ENCODE assay signal across 16 cellular contexts in the genomic region with DNA sequence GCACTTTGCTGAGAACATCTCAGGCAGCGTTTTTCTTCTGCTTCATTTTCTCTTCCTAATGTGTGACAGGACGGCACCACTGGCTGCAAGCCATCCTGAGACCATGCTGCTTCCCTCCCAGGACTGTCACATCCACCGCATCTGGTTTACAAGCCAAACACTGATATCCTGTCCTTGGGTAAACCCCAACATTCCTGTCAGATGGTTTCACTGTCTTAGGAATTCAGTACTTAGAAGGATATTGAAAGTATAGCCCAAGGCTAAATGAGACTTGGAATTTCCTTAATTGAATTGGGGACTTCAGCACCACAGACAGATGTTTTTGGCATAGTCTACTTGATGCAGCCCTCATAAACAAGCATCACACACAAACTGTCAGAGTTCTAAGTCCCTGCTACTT.
DNase-seq lines count a peak whose midpoint lies in the region; ATAC-seq and TF ChIP-seq lines count a peak whose summit lies in the region.
"Had no signal": no experiment of that assay in that cellular context is flagged by ENCODE, and none has a peak within 500 bp of the region (broad histone marks: within the 10 kb centered on the region; RNA-seq: fewer than 3 reads in every experiment).

No MANE protein-coding gene starts in this region.

- H3K4me3 ChIP-seq in IMR-90 (ENCODE audit: insufficient read depth, low read depth, low read length) (no peak overlapping the region), mammary epithelial cell (replicated peaks in 1 of 3; ENCODE audit: insufficient read depth in 1 of 3, low read depth in 2 of 3, low read length in 3 of 3) (no peak overlapping the region)

- dilution Hi-C loops in IMR-90 (cut with HindIII; ENCODE audit: low sequenced_read_pairs, unreplicated experiment): no loop called here
- dilution Hi-C loops in mammary epithelial cell (cut with HindIII; ENCODE audit: low sequenced_read_pairs): no loop called here

- H3K36me3 ChIP-seq in IMR-90 (ENCODE audit: control insufficient read depth, insufficient read depth, low read length): no peaks in the 10 kb centered on the region
- H3K36me3 ChIP-seq in mammary epithelial cell (ENCODE audit: insufficient read depth, low read length): no peaks in the 10 kb centered on the region

- H3K14ac ChIP-seq in IMR-90 (replicated peaks; ENCODE audit: low read depth, low read length): no peak overlapping the region

- no peak overlapping the region for H2BK15ac ChIP-seq in IMR-90 (ENCODE audit: low read depth, low read length)

- no peak overlapping the region for H3K56ac ChIP-seq in IMR-90 (ENCODE audit: extremely low read depth, insufficient read depth, low read length)

- H2AK9ac ChIP-seq in IMR-90 (replicated peaks; ENCODE audit: low read depth, low read length, poor library complexity): no peak overlapping the region

- no peak overlapping the region for H2BK20ac ChIP-seq in IMR-90 (ENCODE audit: low read depth, low read length)

- no peak overlapping the region for H4K5ac ChIP-seq in IMR-90 (ENCODE audit: low read depth, low read length)

- no peak for TF ChIP-seq RAD21 in IMR-90 (IDR thresholded peaks at IDR 0.05; ENCODE audit: low read length)

- no peak for TF ChIP-seq POLR2A in IMR-90 (IDR thresholded peaks at IDR 0.05; ENCODE audit: low read depth, low read length)

- in situ Hi-C loops in IMR-90 (cut with MboI; ENCODE audit: low sequenced_read_pairs): no loop called here
- in situ Hi-C loops in mammary epithelial cell (cut with MboI; ENCODE audit: low sequenced_read_pairs in 2 of 2): no loop called here

- no peak overlapping the region for H2BK5ac ChIP-seq in IMR-90 (ENCODE audit: low read depth, low read length, poor library complexity, severe bottlenecking)

- TF ChIP-seq CTCF in AG09319 (IDR thresholded peaks at IDR 0.05; ENCODE audit: low read depth, low read length) (no peak), IMR-90 (conservative IDR thresholded peaks at IDR 0.05; ENCODE audit: low read depth, low read length) (no peak), mammary epithelial cell (conservative IDR thresholded peaks at IDR 0.05 in 1 of 2, IDR thresholded peaks at IDR 0.05 in 1 of 2; ENCODE audit: extremely low read depth in 1 of 2, insufficient read depth in 1 of 2, low read depth in 1 of 2, low read length in 2 of 2) (no peak), GM10266 (IDR thresholded peaks at IDR 0.05; ENCODE audit: control insufficient read depth, insufficient read depth, low read depth, missing control alignments) (no peak)

- WGBS in IMR-90 (ENCODE audit: extremely low coverage in 2 of 2, insufficient read length in 1 of 2), 2 experiments: 0% methylated on average over 1 of the region's 3 CpGs; no CpG with 5 or more reads in 1 of the 2 experiments
- 2% methylated on average over 3 of the region's 3 CpGs for WGBS in mammary epithelial cell (ENCODE audit: low coverage, missing lambda C conversion rate)

- H3K9ac ChIP-seq in IMR-90 (ENCODE audit: low read depth, low read length) (no peak overlapping the region), mammary epithelial cell (ENCODE audit: insufficient read depth, low read length) (no peak overlapping the region)

- H3K4me2 ChIP-seq in IMR-90 (ENCODE audit: low read depth, low read length): peak overlapping the region; percentile 78; the same call in 1 of the 2 replicates
- H3K4me2 ChIP-seq in mammary epithelial cell (ENCODE audit: insufficient read depth, low read depth, low read length): peak overlapping the region; percentile 47

- H3K4me1 ChIP-seq in IMR-90 (ENCODE audit: control insufficient read depth, insufficient read depth, low read length) (no peaks in the 10 kb centered on the region), mammary epithelial cell (ENCODE audit: insufficient read depth, low read length) (peaks cover 6% of the 10 kb centered on the region)

- H4K20me1 ChIP-seq in IMR-90 (ENCODE audit: insufficient read depth, low read length) (no peaks in the 10 kb centered on the region), mammary epithelial cell (ENCODE audit: insufficient read depth, low read length) (no peaks in the 10 kb centered on the region)

- peak; percentile 81 for ATAC-seq in IMR-90 (ENCODE audit: low read depth)
- ATAC-seq in HG03039 (IDR thresholded peaks at IDR 0.05; ENCODE audit: unreplicated experiment): no peak

- no peaks in the 10 kb centered on the region for H3K9me1 ChIP-seq in IMR-90 (ENCODE audit: insufficient read depth, low read length)

- CTCF ChIA-PET in IMR-90 (lab: Yijun Ruan, JAX): no interaction called here
- CTCF ChIA-PET in mammary epithelial cell (lab: Charles Lee; ENCODE audit: low non-redundant PET): no interaction called here

- H3K4ac ChIP-seq in IMR-90 (ENCODE audit: low read depth, low read length): no peak overlapping the region

- intact Hi-C loops in IMR-90 (cut with micrococcal nuclease) (no loop called here), mammary epithelial cell (cut with micrococcal nuclease) (no loop called here)

- H4K91ac ChIP-seq in IMR-90 (ENCODE audit: insufficient read depth, low read depth, low read length): no peak overlapping the region

- H4K8ac ChIP-seq in IMR-90 (ENCODE audit: low read depth in 2 of 2, low read length in 2 of 2): no peak overlapping the region

- no peaks in the 10 kb centered on the region for H3K9me3 ChIP-seq in IMR-90 (ENCODE audit: control insufficient read depth, insufficient read depth, low read length)
- H3K9me3 ChIP-seq in mammary epithelial cell (replicated peaks; ENCODE audit: insufficient read depth, low read length): no peaks in the 10 kb centered on the region

- POLR2A ChIA-PET in IMR-90 (lab: Charles Lee; ENCODE audit: unreplicated experiment): no interaction called here

- no peak overlapping the region for H2AK5ac ChIP-seq in IMR-90 (ENCODE audit: low read depth, low read length)

- H3K18ac ChIP-seq in IMR-90 (ENCODE audit: low read depth, low read length): no peak overlapping the region

- H3K27ac ChIP-seq in IMR-90 (ENCODE audit: insufficient read depth, low read length) (no peak overlapping the region), mammary epithelial cell (ENCODE audit: insufficient read depth, low read depth, low read length) (no peak overlapping the region)

- H3K79me2 ChIP-seq in mammary epithelial cell (ENCODE audit: insufficient read depth, low read length): no peaks in the 10 kb centered on the region

- H2BK120ac ChIP-seq in IMR-90 (ENCODE audit: low read depth, low read length): no peak overlapping the region

- H3K23ac ChIP-seq in IMR-90 (ENCODE audit: low read depth, low read length): no peak overlapping the region

- no peak overlapping the region for H2AFZ ChIP-seq in IMR-90 (replicated peaks; ENCODE audit: low read length, poor library complexity)
- H2AFZ ChIP-seq in mammary epithelial cell (ENCODE audit: low read depth, low read length): no peak overlapping the region

- no peaks in the 10 kb centered on the region for H3K27me3 ChIP-seq in IMR-90 (ENCODE audit: control insufficient read depth, insufficient read depth, low read length)
- no peaks in the 10 kb centered on the region for H3K27me3 ChIP-seq in mammary epithelial cell (ENCODE audit: insufficient read depth, low read length)

- no peaks in the 10 kb centered on the region for H3K79me1 ChIP-seq in IMR-90 (ENCODE audit: low read depth in 1 of 2, low read length in 2 of 2)

- peak; percentile 23 for DNase-seq in AG09319 (ENCODE audit: extremely low read depth, low read depth)
- DNase-seq in IMR-90: peak; percentile 62
- peak; percentile 54 for DNase-seq in mammary epithelial cell
- peak; percentile 94 for DNase-seq in islet precursor cell
- no peak for DNase-seq in retina
- DNase-seq in RPMI8226: no peak
- DNase-seq in GM10266 (ENCODE audit: extremely low spot score): no peak
- DNase-seq: activated CD4-positive, alpha-beta memory T cell treated with anti-CD3 and anti-CD28 coated beads for 36 hours; activated naive CD4-positive, alpha-beta T cell treated with anti-CD3 and anti-CD28 coated beads, Interleukin-2, amount 10 ng/mL, durations not matched to agents 7 days and 5 days; CD4-positive, alpha-beta memory T cell; midbrain; NCI-H187 treated with DMSO at 0.1 percent for 48 hours; posterior cingulate gyrus; stimulated activated CD4-positive, alpha-beta T cell treated with anti-CD3 and anti-CD28 coated beads, Interleukin-4, amount 100 ng/mL, for 1 hour; stimulated activated naive CD4-positive, alpha-beta T cell had no signal

- no TSS peak for BruUV-seq in IMR-90 (replicated peaks; lab: Mats Ljungman, UMichigan)
- BruUV-seq in mammary epithelial cell (replicated peaks; lab: Mats Ljungman, UMichigan): no TSS peak

TF ChIP-seq in IMR-90, 13 proteins besides CTCF, POLR2A, EP300 and RAD21:
- no peak for TF ChIP-seq MAFK (IDR thresholded peaks at IDR 0.05; ENCODE audit: low read depth, low read length)
- TF ChIP-seq, protein P1, sequence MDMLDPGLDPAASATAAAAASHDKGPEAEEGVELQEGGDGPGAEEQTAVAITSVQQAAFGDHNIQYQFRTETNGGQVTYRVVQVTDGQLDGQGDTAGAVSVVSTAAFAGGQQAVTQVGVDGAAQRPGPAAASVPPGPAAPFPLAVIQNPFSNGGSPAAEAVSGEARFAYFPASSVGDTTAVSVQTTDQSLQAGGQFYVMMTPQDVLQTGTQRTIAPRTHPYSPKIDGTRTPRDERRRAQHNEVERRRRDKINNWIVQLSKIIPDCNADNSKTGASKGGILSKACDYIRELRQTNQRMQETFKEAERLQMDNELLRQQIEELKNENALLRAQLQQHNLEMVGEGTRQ (IDR thresholded peaks at IDR 0.05; ENCODE audit: low read depth, low read length): no peak
- no peak for TF ChIP-seq SMC3 (IDR thresholded peaks at IDR 0.05; ENCODE audit: low read depth, low read length)
- no peak for TF ChIP-seq FOS (IDR thresholded peaks at IDR 0.05; ENCODE audit: low read depth, low read length)
- TF ChIP-seq, protein P2, sequence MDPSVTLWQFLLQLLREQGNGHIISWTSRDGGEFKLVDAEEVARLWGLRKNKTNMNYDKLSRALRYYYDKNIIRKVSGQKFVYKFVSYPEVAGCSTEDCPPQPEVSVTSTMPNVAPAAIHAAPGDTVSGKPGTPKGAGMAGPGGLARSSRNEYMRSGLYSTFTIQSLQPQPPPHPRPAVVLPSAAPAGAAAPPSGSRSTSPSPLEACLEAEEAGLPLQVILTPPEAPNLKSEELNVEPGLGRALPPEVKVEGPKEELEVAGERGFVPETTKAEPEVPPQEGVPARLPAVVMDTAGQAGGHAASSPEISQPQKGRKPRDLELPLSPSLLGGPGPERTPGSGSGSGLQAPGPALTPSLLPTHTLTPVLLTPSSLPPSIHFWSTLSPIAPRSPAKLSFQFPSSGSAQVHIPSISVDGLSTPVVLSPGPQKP (IDR thresholded peaks at IDR 0.05; ENCODE audit: borderline replicate concordance, low read depth, low read length): no peak
- no peak for TF ChIP-seq MXI1 (IDR thresholded peaks at IDR 0.05; ENCODE audit: borderline replicate concordance, low read depth, low read length)
TF ChIP-seq in IMR-90: peak in this region for 0.

Comparison
In these comparisons a context has a peak if more than half of its experiments do, and no peak if none do; other contexts are left out.
1. DNase-seq: peak in AG09319 (single experiment), IMR-90 (single experiment), mammary epithelial cell (single experiment) and islet precursor cell (single experiment); none in retina (single experiment), RPMI8226 (single experiment) and GM10266 (single experiment).